In genomic region chr14:63854330-63854729, GRCh38 we compare ENCODE assay signal across 8 cellular contexts. TPM values are rescaled to one million over a fixed set of nuclear protein-coding genes. Genes with fewer than 3 reads are reported as not detected.
DNase-seq lines count a peak whose midpoint lies in the region; ATAC-seq, FAIRE-seq and TF ChIP-seq lines count a peak whose summit lies in the region.

No MANE protein-coding gene starts in this region.

- no peak overlapping the region for H3K27ac ChIP-seq in ACC112 (ENCODE audit: low read depth, low read length)
- H3K27ac ChIP-seq in breast epithelium, result peak overlapping the region; percentile 97 to 98

- peak overlapping the region; percentile 86 for H3K4me3 ChIP-seq in ACC112 (ENCODE audit: low read depth, low read length)
- peak overlapping the region; percentile 67 to 95 (median 92) for H3K4me3 ChIP-seq in breast epithelium
- peak overlapping the region; percentile 65 for H3K4me3 ChIP-seq in mucosa of stomach (ENCODE audit: low read length)

- intact Hi-C loops in breast epithelium (cut with DNase I; ENCODE audit: low total_unique reads), result no loop called here

- no peak for ATAC-seq in activated CD4-positive, CD25-positive, alpha-beta regulatory T cell treated with anti-CD3 and anti-CD28 coated beads, Interleukin-2, amount 50 U/mL, for 24 hours
- no peak for ATAC-seq in GM21737 (IDR thresholded peaks at IDR 0.05; ENCODE audit: unreplicated experiment)

- H3K9me3 ChIP-seq in breast epithelium (no peaks in the 10 kb centered on the region), mucosa of stomach (ENCODE audit: control insufficient read depth, low read length) (no peaks in the 10 kb centered on the region)

- DNase-seq in HPDE6-E6E7 (ENCODE audit: extremely low spot score), result peak; percentile 26
- no peak for DNase-seq in breast epithelium (ENCODE audit: low spot score in 2 of 2)
- no peak for DNase-seq in effector CD4-positive, alpha-beta T cell
- DNase-seq in HTR-8/SVneo (ENCODE audit: insufficient read length, low spot score), result no peak

- FAIRE-seq in HTR-8/SVneo (lab: Jason Lieb, UNC), result no peak

- peaks cover 3% of the 10 kb centered on the region for H3K79me2 ChIP-seq in ACC112 (ENCODE audit: control insufficient read depth, insufficient read depth, low read length, unreplicated experiment)

- peak overlapping the region; percentile 92 for H2AFZ ChIP-seq in ACC112 (ENCODE audit: low read length, unreplicated experiment)

- TF ChIP-seq CTCF in breast epithelium (IDR thresholded peaks at IDR 0.05), result no peak

- H3K36me3 ChIP-seq in ACC112 (ENCODE audit: insufficient read depth, low read length) (no peaks in the 10 kb centered on the region), breast epithelium (no peaks in the 10 kb centered on the region), mucosa of stomach (ENCODE audit: control insufficient read depth, insufficient read depth, low read length) (no peaks in the 10 kb centered on the region)

- H3K27me3 ChIP-seq in ACC112 (ENCODE audit: insufficient read depth, low read length), result no peaks in the 10 kb centered on the region
- H3K27me3 ChIP-seq in breast epithelium, result no peaks in the 10 kb centered on the region
- no peaks in the 10 kb centered on the region for H3K27me3 ChIP-seq in mucosa of stomach (ENCODE audit: control insufficient read depth, insufficient read depth, low read length)

- H3K4me1 ChIP-seq in ACC112 (ENCODE audit: control insufficient read depth, insufficient read depth, low read length, unreplicated experiment) (peaks cover 10% of the 10 kb centered on the region), breast epithelium (peaks cover 0 to 16% of the 10 kb centered on the region in 2 donors), mucosa of stomach (ENCODE audit: control insufficient read depth, insufficient read depth, low read length) (peaks cover 22% of the 10 kb centered on the region)

- no peak for TF ChIP-seq POLR2A in breast epithelium (IDR thresholded peaks at IDR 0.05)

- peak overlapping the region; percentile 85 for H3K9ac ChIP-seq in mucosa of stomach (ENCODE audit: low read length)

RNA-seq across cellular contexts. Expression of gene SYNE2, which starts 1.5 kb away (rescaled TPM):
- 100 to 1,000 TPM in 2 of 3 donors, 10 to 100 TPM in 1; 81.4 to 308 (median 303) TPM for total RNA-seq in breast epithelium
